ENCODE assay signal across 8 cellular contexts in genomic region chr19:14496029-14496848, GRCh38. TPM values are rescaled to one million over a fixed set of nuclear protein-coding genes. Genes with fewer than 3 reads are reported as not detected.
DNase-seq lines count a peak whose midpoint lies in the region; ATAC-seq, FAIRE-seq and TF ChIP-seq lines count a peak whose summit lies in the region.

A gene with protein sequence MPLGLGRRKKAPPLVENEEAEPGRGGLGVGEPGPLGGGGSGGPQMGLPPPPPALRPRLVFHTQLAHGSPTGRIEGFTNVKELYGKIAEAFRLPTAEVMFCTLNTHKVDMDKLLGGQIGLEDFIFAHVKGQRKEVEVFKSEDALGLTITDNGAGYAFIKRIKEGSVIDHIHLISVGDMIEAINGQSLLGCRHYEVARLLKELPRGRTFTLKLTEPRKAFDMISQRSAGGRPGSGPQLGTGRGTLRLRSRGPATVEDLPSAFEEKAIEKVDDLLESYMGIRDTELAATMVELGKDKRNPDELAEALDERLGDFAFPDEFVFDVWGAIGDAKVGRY (minus strand): TSS chr19:14496127. CDS start chr19:14482976, 13,151 bp downstream.

- peak; percentile 85 for ATAC-seq in GM19035 (IDR thresholded peaks at IDR 0.05; ENCODE audit: unreplicated experiment)

- H3K79me2 ChIP-seq in OCI-LY1 (ENCODE audit: insufficient read depth, low read length) = no peaks in the 10 kb centered on the region
- peaks cover 9% of the 10 kb centered on the region for H3K79me2 ChIP-seq in mesendoderm (ENCODE audit: control insufficient read depth, insufficient read depth, low read length)

- DNase-seq in ACHN = peak; percentile 96
- DNase-seq in activated T-cell treated with anti-CD3 and anti-CD28 coated beads for 1 hour (ENCODE audit: low read depth) = peak; percentile 75
- peak; percentile 99 for DNase-seq in mesendoderm
- DNase-seq in stimulated activated CD8-positive, alpha-beta memory T cell treated with anti-CD3 and anti-CD28 coated beads, Interleukin-12 subunit alpha, Interleukin-12 subunit beta, amount 100 ng/mL, for 24 hours (ENCODE audit: extremely low read depth) = peak; percentile 52

- H3K9ac ChIP-seq in HUES64 (ENCODE audit: low read depth, low read length) (peak within 1 kb of the TSS; percentile 56), OCI-LY1 (ENCODE audit: low read length) (peak within 1 kb of the TSS; percentile 78), mesendoderm (ENCODE audit: low read length) (peak within 1 kb of the TSS; percentile 77)

- 9% methylated on average over 71 of the region's 71 CpGs for WGBS in HUES64
- WGBS in mesendoderm (ENCODE audit: extremely low coverage, insufficient coverage, low lambda C conversion rate) = no CpG with 5 or more reads among the region's 71 CpGs

- H3K23ac ChIP-seq in mesendoderm (ENCODE audit: low read length) = no peak within 1 kb of the TSS

- peaks cover 10% of the 10 kb centered on the region for H3K79me1 ChIP-seq in mesendoderm (ENCODE audit: low read length)

- peak; percentile 85 for FAIRE-seq in endometrium (lab: Jason Lieb, UNC)

- H3K4me2 ChIP-seq in OCI-LY1 (ENCODE audit: low read length) = peak within 1 kb of the TSS; percentile 99
- H3K4me2 ChIP-seq in mesendoderm (ENCODE audit: low read length) = peak within 1 kb of the TSS; percentile 88

- H2BK5ac ChIP-seq in mesendoderm (ENCODE audit: low read length) = no peak within 1 kb of the TSS

- H3K36me3 ChIP-seq in HUES64 (ENCODE audit: insufficient read depth, low read length) (peaks cover 11% of the 10 kb centered on the region), OCI-LY1 (ENCODE audit: insufficient read depth, low read length) (no peaks in the 10 kb centered on the region), mesendoderm (ENCODE audit: control insufficient read depth, insufficient read depth, low read length) (no peaks in the 10 kb centered on the region)

- H3K27ac ChIP-seq in HUES64 (ENCODE audit: low read depth, low read length) (no peak within 1 kb of the TSS; the same call in 1 of the 2 replicates), OCI-LY1 (ENCODE audit: low read depth, low read length, poor library complexity, severe bottlenecking) (peak within 1 kb of the TSS; percentile 32), mesendoderm (ENCODE audit: low read depth, low read length) (no peak within 1 kb of the TSS)

- in situ Hi-C loops in ACHN (cut with HindIII; ENCODE audit: low pct_ligation_motif_present, low pct_unique_long_range_greater_than_20kb, low sequenced_read_pairs) = no loop called here

- no peak within 1 kb of the TSS for H2AFZ ChIP-seq in OCI-LY1 (ENCODE audit: low read length)

- no peaks in the 10 kb centered on the region for H3F3A ChIP-seq in OCI-LY1 (ENCODE audit: insufficient read depth, low read length)

- no peak within 1 kb of the TSS for H2BK15ac ChIP-seq in mesendoderm (replicated peaks; ENCODE audit: low read depth)

- peak within 1 kb of the TSS; percentile 74 for H3K4me3 ChIP-seq in HUES64 (ENCODE audit: low read length)
- peak within 1 kb of the TSS; percentile 86 for H3K4me3 ChIP-seq in OCI-LY1 (ENCODE audit: low read depth, low read length, poor library complexity, severe bottlenecking)
- H3K4me3 ChIP-seq in mesendoderm (ENCODE audit: low read length) = peak within 1 kb of the TSS; percentile 69

- no peaks in the 10 kb centered on the region for H4K20me1 ChIP-seq in OCI-LY1 (ENCODE audit: insufficient read depth, low read length)

- H2AK5ac ChIP-seq in mesendoderm (ENCODE audit: low read length) = peak within 1 kb of the TSS; percentile 69

- H3K27me3 ChIP-seq in HUES64 (ENCODE audit: insufficient read depth, low read length) = no peaks in the 10 kb centered on the region
- no peaks in the 10 kb centered on the region for H3K27me3 ChIP-seq in OCI-LY1 (ENCODE audit: insufficient read depth, low read length)
- no peaks in the 10 kb centered on the region for H3K27me3 ChIP-seq in mesendoderm (ENCODE audit: insufficient read depth, low read length, poor library complexity)

- H3K4ac ChIP-seq in mesendoderm (ENCODE audit: low read depth, low read length) = peak within 1 kb of the TSS; percentile 22

- no peaks in the 10 kb centered on the region for H3K9me2 ChIP-seq in OCI-LY1 (ENCODE audit: low read depth, low read length)

- H3K56ac ChIP-seq in mesendoderm (ENCODE audit: low read length) = peak within 1 kb of the TSS; percentile 96

- H2BK120ac ChIP-seq in mesendoderm (ENCODE audit: low read depth, low read length) = no peak within 1 kb of the TSS

- H4K8ac ChIP-seq in mesendoderm (ENCODE audit: low read depth, low read length) = no peak within 1 kb of the TSS

- TF ChIP-seq CTCF in OCI-LY1 (IDR thresholded peaks at IDR 0.05; ENCODE audit: low read length) = no peak

- H3K4me1 ChIP-seq in HUES64 (ENCODE audit: insufficient read depth, low read length) = peaks cover 5% of the 10 kb centered on the region; the same call in 1 of the 2 replicates
- peaks cover 17% of the 10 kb centered on the region for H3K4me1 ChIP-seq in OCI-LY1 (ENCODE audit: insufficient read depth, low read length, severe bottlenecking)
- peaks cover 2% of the 10 kb centered on the region for H3K4me1 ChIP-seq in mesendoderm (ENCODE audit: control insufficient read depth, low read depth, low read length)

- H3K18ac ChIP-seq in mesendoderm (ENCODE audit: low read length) = peak within 1 kb of the TSS; percentile 82

- H3K9me3 ChIP-seq in HUES64 (ENCODE audit: insufficient read depth, low read depth, low read length) (no peaks in the 10 kb centered on the region), OCI-LY1 (ENCODE audit: low read length) (no peaks in the 10 kb centered on the region)

- peak within 1 kb of the TSS; percentile 33 for H4K5ac ChIP-seq in mesendoderm (ENCODE audit: low read length)

RNA-seq across cellular contexts. Expression of the gene that starts here (rescaled TPM):
- 48.3 TPM for polyA plus RNA-seq in HUES64 (2013, experiment 1 of 2)
- polyA plus RNA-seq in HUES64 (2013, experiment 2 of 2) = 46.0 TPM
- polyA plus RNA-seq in mesendoderm (2013, experiment 1 of 2) = 47.1 TPM
- 46.7 TPM for polyA plus RNA-seq in mesendoderm (2013, experiment 2 of 2)
